18 cellular contexts compared by ENCODE assay signal in genomic region chr6:111283707-111284106, GRCh38.
DNase-seq lines count a peak whose midpoint lies in the region; ATAC-seq lines count a peak whose summit lies in the region.
"Had no signal": no experiment of that assay in that cellular context is flagged by ENCODE, and none has a peak within 500 bp of the region (broad histone marks: within the 10 kb centered on the region; RNA-seq: fewer than 3 reads in every experiment).

No MANE protein-coding gene starts in this region.

- no peaks in the 10 kb centered on the region for H3K27me3 Mint-ChIP-seq in dendritic cell treated with granulocyte-macrophage colony-stimulating factor and Interleukin-4, amounts not matched to agents 40 ng/mL and 50 ng/mL, for 4 days
- H3K27me3 Mint-ChIP-seq: CD4-positive, CD25-positive, alpha-beta regulatory T cell had no signal

- H3K4me1 ChIP-seq in Karpas-422 (ENCODE audit: low read length): peaks cover 29% of the 10 kb centered on the region

- H3K36me3 ChIP-seq in Karpas-422 (ENCODE audit: insufficient read depth, low read length): peaks cover 24% of the 10 kb centered on the region

- H3K27ac ChIP-seq in Karpas-422 (ENCODE audit: low read length): peak overlapping the region; percentile 66
- H3K27ac ChIP-seq: HL-60 had no signal

- H3K9ac ChIP-seq in Karpas-422 (ENCODE audit: low read length): 0 out of 2 replicates have a peak overlapping the region, but pooled peaks have one; percentile 11

- peaks cover 18% of the 10 kb centered on the region for H3K79me2 ChIP-seq in Karpas-422 (ENCODE audit: low read length)

- H3K4me3 ChIP-seq in Karpas-422 (ENCODE audit: low read length): 0 out of 2 replicates have a peak overlapping the region, but pooled peaks have one; percentile 8

- peaks cover 63% of the 10 kb centered on the region for H3K36me3 Mint-ChIP-seq in dendritic cell treated with granulocyte-macrophage colony-stimulating factor and Interleukin-4, amounts not matched to agents 40 ng/mL and 50 ng/mL, for 4 days (ENCODE audit: low read depth)

- peak overlapping the region; percentile 60 for H3K27ac Mint-ChIP-seq in dendritic cell treated with granulocyte-macrophage colony-stimulating factor and Interleukin-4, amounts not matched to agents 40 ng/mL and 50 ng/mL, for 4 days

- intact Hi-C loops in dendritic cell treated with granulocyte-macrophage colony-stimulating factor and Interleukin-4, amounts not matched to agents 40 ng/mL and 50 ng/mL, for 4 days (cut with micrococcal nuclease): no loop called here

- no peak overlapping the region for H2AFZ ChIP-seq in Karpas-422 (ENCODE audit: low read length)

- H3K27me3 ChIP-seq in Karpas-422 (ENCODE audit: low read length): no peaks in the 10 kb centered on the region

- H3K4me3 Mint-ChIP-seq in dendritic cell treated with granulocyte-macrophage colony-stimulating factor and Interleukin-4, amounts not matched to agents 40 ng/mL and 50 ng/mL, for 4 days: no peak overlapping the region
- H3K4me3 Mint-ChIP-seq: CD4-positive, CD25-positive, alpha-beta regulatory T cell had no signal

- H3K9me3 Mint-ChIP-seq in dendritic cell treated with granulocyte-macrophage colony-stimulating factor and Interleukin-4, amounts not matched to agents 40 ng/mL and 50 ng/mL, for 4 days: no peaks in the 10 kb centered on the region

- H3K9me2 ChIP-seq in Karpas-422 (replicated peaks; ENCODE audit: insufficient read depth, low read length): no peaks in the 10 kb centered on the region

- H3K9me3 ChIP-seq in Karpas-422 (ENCODE audit: low read length): no peaks in the 10 kb centered on the region

- H4K20me1 ChIP-seq in Karpas-422 (ENCODE audit: insufficient read depth, low read depth, low read length): no peaks in the 10 kb centered on the region

- H3K4me2 ChIP-seq in Karpas-422 (ENCODE audit: low read depth, low read length, poor library complexity, severe bottlenecking): peak overlapping the region; percentile 47

- H3K4me1 Mint-ChIP-seq in dendritic cell treated with granulocyte-macrophage colony-stimulating factor and Interleukin-4, amounts not matched to agents 40 ng/mL and 50 ng/mL, for 4 days (ENCODE audit: low read depth): peaks cover 22% of the 10 kb centered on the region

- no peak for ATAC-seq in GM19397 (IDR thresholded peaks at IDR 0.05; ENCODE audit: unreplicated experiment)
- no peak for ATAC-seq in HG02840 (IDR thresholded peaks at IDR 0.05; ENCODE audit: low FRiP score, unreplicated experiment)
- ATAC-seq: Panc1 had no signal

- DNase-seq in ELF-1 (ENCODE audit: low read depth, low spot score): peak; percentile 56
- no peak for DNase-seq in Karpas-422
- peak; percentile 33 for DNase-seq in renal cortical epithelial cell (ENCODE audit: low read depth)
- no peak for DNase-seq in AG08395 (ENCODE audit: low spot score)
- DNase-seq in SHP77 (lab: John Stamatoyannopoulos, UW): no peak
- DNase-seq: CD4-positive, CD25-positive, alpha-beta regulatory T cell; COR-L47; MM.1S; NCI-H1092 treated with DMSO at 0.1 percent for 48 hours; NCI-H1694 treated with DMSO at 0.1 percent for 48 hours; NCI-H510A; NCI-H82; T-helper 2 cell had no signal

Comparison
In these comparisons a context has a peak if more than half of its experiments do, and no peak if none do; other contexts are left out.
1. DNase-seq: peak in ELF-1 (single experiment) and renal cortical epithelial cell (single experiment); none in Karpas-422 (single experiment), AG08395 (single experiment) and SHP77 (0 of 2).